ENCODE assay signal across 9 cellular contexts in the genomic region with DNA sequence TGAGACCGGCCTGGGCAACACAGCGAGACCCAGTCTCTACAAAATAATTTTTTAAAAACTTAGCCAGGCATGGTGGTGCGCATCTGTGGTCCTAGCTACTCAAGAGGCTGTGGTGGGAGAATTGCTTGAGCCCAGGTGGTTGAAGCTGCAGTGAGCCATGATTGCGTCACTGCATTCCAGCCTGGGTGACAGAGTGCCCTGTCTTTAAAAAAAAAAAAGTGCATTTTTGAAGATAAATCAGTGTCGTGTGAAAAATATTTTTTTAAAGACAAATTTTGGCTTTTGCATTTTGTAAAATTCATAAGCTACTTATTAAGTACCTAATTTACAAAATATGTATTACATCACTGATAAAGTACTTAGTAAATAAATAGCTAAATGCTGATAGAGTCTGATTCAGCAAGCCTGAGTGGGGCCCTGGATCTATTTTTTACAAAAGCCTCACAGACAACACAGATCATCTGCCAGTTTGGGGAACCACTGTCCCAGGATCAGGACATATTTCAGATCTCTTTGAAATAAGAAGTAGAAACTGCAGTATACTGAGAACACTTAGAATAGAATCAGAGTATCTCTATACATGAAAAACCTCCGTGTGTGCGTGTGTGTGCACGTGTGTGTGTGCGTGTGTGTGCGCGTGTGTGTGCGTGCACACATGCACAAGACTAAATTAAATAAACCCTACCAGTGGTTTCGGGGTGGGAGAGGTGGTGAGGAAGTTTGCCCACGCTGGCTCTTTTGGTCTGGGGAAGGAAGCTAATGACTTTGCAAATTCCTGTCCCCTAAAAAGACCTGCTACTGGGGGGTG.
DNase-seq lines count a peak whose midpoint lies in the region; ATAC-seq and TF ChIP-seq lines count a peak whose summit lies in the region.
"Had no signal": no experiment of that assay in that cellular context is flagged by ENCODE, and none has a peak within 500 bp of the region (broad histone marks: within the 10 kb centered on the region; RNA-seq: fewer than 3 reads in every experiment).

No MANE protein-coding gene starts in this region.

- no peaks in the 10 kb centered on the region for H4K20me1 ChIP-seq in PC-3 (ENCODE audit: low read length)
- no peaks in the 10 kb centered on the region for H4K20me1 ChIP-seq in neural progenitor cell (ENCODE audit: low read depth)

- H3K4me3 ChIP-seq in PC-3 (ENCODE audit: low read length) (no peak overlapping the region), sigmoid colon (no peak overlapping the region), neural progenitor cell (no peak overlapping the region), coronary artery (no peak overlapping the region)

- H3K9me3 Mint-ChIP-seq in endothelial cell (ENCODE audit: unreplicated experiment) (no peaks in the 10 kb centered on the region), progenitor cell of endocrine pancreas (ENCODE audit: low read depth) (no peaks in the 10 kb centered on the region), neural progenitor cell (no peaks in the 10 kb centered on the region)

- H3K27me3 Mint-ChIP-seq in endothelial cell (ENCODE audit: unreplicated experiment) (peaks cover 14% of the 10 kb centered on the region), progenitor cell of endocrine pancreas (no peaks in the 10 kb centered on the region), neural progenitor cell (ENCODE audit: insufficient read depth, low read depth) (no peaks in the 10 kb centered on the region)

- no peaks in the 10 kb centered on the region for H3F3A ChIP-seq in PC-3 (ENCODE audit: low read length, unreplicated experiment)
- H3F3A ChIP-seq in neural progenitor cell (ENCODE audit: low read depth), result peaks cover 18% of the 10 kb centered on the region

- H3K27ac ChIP-seq in PC-3 (ENCODE audit: low read length) (no peak overlapping the region), sigmoid colon (no peak overlapping the region), neural progenitor cell (no peak overlapping the region), coronary artery (peak overlapping the region in 1 of 2 donors; percentile 45)

- H3K4me2 ChIP-seq in PC-3 (ENCODE audit: low read length), result peak overlapping the region; percentile 45
- H3K4me2 ChIP-seq in neural progenitor cell, result no peak overlapping the region

- H3K9ac ChIP-seq in PC-3 (ENCODE audit: low read length) (no peak overlapping the region), neural progenitor cell (no peak overlapping the region)

- no peak for TF ChIP-seq POLR2A in sigmoid colon (IDR thresholded peaks at IDR 0.05)

- H3K4me1 ChIP-seq in PC-3 (ENCODE audit: insufficient read depth, low read length), result peaks cover 23% of the 10 kb centered on the region
- H3K4me1 ChIP-seq in sigmoid colon, result peaks cover 0 to 29% (median 22%) of the 10 kb centered on the region in 4 donors
- H3K4me1 ChIP-seq in neural progenitor cell, result peaks cover 22% of the 10 kb centered on the region

- intact Hi-C loops in PC-3 (cut with micrococcal nuclease), result loop anchor here (5.0 kb wide), 1 partner anchor 35 kb away; no protein-coding TSS in a partner anchor
- intact Hi-C loops in sigmoid colon (cut with DNase I), result no loop called here

- TF ChIP-seq CTCF in PC-3 (conservative IDR thresholded peaks at IDR 0.05; ENCODE audit: low read depth, low read length), result no peak
- TF ChIP-seq CTCF in endothelial cell (IDR thresholded peaks at IDR 0.05; ENCODE audit: unreplicated experiment), result no peak
- TF ChIP-seq CTCF in progenitor cell of endocrine pancreas (IDR thresholded peaks at IDR 0.05; ENCODE audit: unreplicated experiment), result no peak
- TF ChIP-seq CTCF in sigmoid colon (IDR thresholded peaks at IDR 0.05), result no peak
- no peak for TF ChIP-seq CTCF in neural progenitor cell (IDR thresholded peaks at IDR 0.05)
- TF ChIP-seq CTCF in coronary artery (IDR thresholded peaks at IDR 0.05), result no peak

- CTCF ChIA-PET in PC-3 (lab: Charles Lee), result no interaction called here

- H2AFZ ChIP-seq in PC-3 (ENCODE audit: low read length), result no peak overlapping the region
- no peak overlapping the region for H2AFZ ChIP-seq in neural progenitor cell (replicated peaks)

- peaks cover 61% of the 10 kb centered on the region for H3K79me2 ChIP-seq in PC-3 (ENCODE audit: low read length)
- H3K79me2 ChIP-seq in neural progenitor cell (ENCODE audit: low read depth), result peaks cover 4% of the 10 kb centered on the region

- POLR2A ChIA-PET in PC-3 (lab: Charles Lee; ENCODE audit: unreplicated experiment), result interaction anchor here (0.6 kb wide), 2 partner anchors 8 to 88 kb away, joined by 3 to 4 read pairs; no protein-coding TSS in a partner anchor

- peak; percentile 37 for ATAC-seq in PC-3

- H3K27ac Mint-ChIP-seq in endothelial cell (ENCODE audit: unreplicated experiment) (no peak overlapping the region), progenitor cell of endocrine pancreas (peak overlapping the region; percentile 91), neural progenitor cell (no peak overlapping the region)

- DNase-seq in NCI-H2227 (lab: John Stamatoyannopoulos, UW; ENCODE audit: unreplicated experiment), result peak; percentile 8
- DNase-seq in NCI-H2227 treated with DMSO at 0.1 percent for 48 hours (lab: John Stamatoyannopoulos, UW), result no peak
- peak; percentile 70 for DNase-seq in PC-3
- no peak for DNase-seq in endothelial cell (ENCODE audit: low spot score)
- no peak for DNase-seq in progenitor cell of endocrine pancreas (ENCODE audit: low spot score, unreplicated experiment)
- no peak for DNase-seq in sigmoid colon
- DNase-seq in neural progenitor cell (ENCODE audit: low spot score), result no peak
- no peak for DNase-seq in coronary artery (ENCODE audit: low spot score)
- DNase-seq: activated CD8-positive, alpha-beta memory T cell treated with anti-CD3 and anti-CD28 coated beads, Interleukin-2, amount 50 U/mL, for 48 hours had no signal

- no peaks in the 10 kb centered on the region for H3K27me3 ChIP-seq in PC-3 (ENCODE audit: low read length)
- H3K27me3 ChIP-seq in sigmoid colon, result no peaks in the 10 kb centered on the region
- H3K27me3 ChIP-seq in neural progenitor cell, result no peaks in the 10 kb centered on the region

- H3K36me3 ChIP-seq in PC-3 (ENCODE audit: low read depth, low read length), result no peaks in the 10 kb centered on the region
- H3K36me3 ChIP-seq in sigmoid colon, result no peaks in the 10 kb centered on the region
- H3K36me3 ChIP-seq in neural progenitor cell, result no peaks in the 10 kb centered on the region

- WGBS in sigmoid colon, 2 donors, result 55 to 87% methylated on average over 14 of the region's 14 CpGs

- H3K36me3 Mint-ChIP-seq in endothelial cell (ENCODE audit: low read depth, unreplicated experiment) (peaks cover 14% of the 10 kb centered on the region), progenitor cell of endocrine pancreas (ENCODE audit: insufficient read depth) (peaks cover 2% of the 10 kb centered on the region), neural progenitor cell (no peaks in the 10 kb centered on the region)

- H3K9me3 ChIP-seq in PC-3 (ENCODE audit: low read length), result no peaks in the 10 kb centered on the region
- H3K9me3 ChIP-seq in sigmoid colon, result no peaks in the 10 kb centered on the region
- no peaks in the 10 kb centered on the region for H3K9me3 ChIP-seq in neural progenitor cell (ENCODE audit: low read depth)

- H3K4me3 Mint-ChIP-seq in endothelial cell (ENCODE audit: unreplicated experiment), result peak overlapping the region; percentile 43
- H3K4me3 Mint-ChIP-seq in progenitor cell of endocrine pancreas (ENCODE audit: low read depth), result no peak overlapping the region
- no peak overlapping the region for H3K4me3 Mint-ChIP-seq in neural progenitor cell

- H3K4me1 Mint-ChIP-seq in endothelial cell (ENCODE audit: unreplicated experiment), result peaks cover 50% of the 10 kb centered on the region
- H3K4me1 Mint-ChIP-seq in progenitor cell of endocrine pancreas (ENCODE audit: low read depth), result peaks cover 20% of the 10 kb centered on the region
- H3K4me1 Mint-ChIP-seq in neural progenitor cell, result peaks cover 36% of the 10 kb centered on the region

- no peaks in the 10 kb centered on the region for H3K9me2 ChIP-seq in PC-3 (replicated peaks; ENCODE audit: low read length)

- no peak for TF ChIP-seq EP300 in sigmoid colon (IDR thresholded peaks at IDR 0.05)

- no TSS peak for BruUV-seq in PC-3 (replicated peaks; lab: Mats Ljungman, UMichigan)

Comparison
In these comparisons a context has a peak if more than half of its experiments do, and no peak if none do; other contexts are left out.
1. DNase-seq: peak in NCI-H2227 (single experiment) and PC-3 (single experiment); none in NCI-H2227 treated with DMSO at 0.1 percent for 48 hours (single experiment), endothelial cell (single experiment), progenitor cell of endocrine pancreas (single experiment), sigmoid colon (single experiment), neural progenitor cell (single experiment) and coronary artery (single experiment).